Comparison of ENCODE assay signal across 23 cellular contexts in genomic region chr9:28270156-28270555, GRCh38.
"Had no signal": no experiment of that assay in that cellular context is flagged by ENCODE, and none has a peak within 500 bp of the region (broad histone marks: within the 10 kb centered on the region; RNA-seq: fewer than 3 reads in every experiment).

No MANE protein-coding gene starts in this region.

- H3K36me3 Mint-ChIP-seq: activated naive CD4-positive, alpha-beta T cell treated with anti-CD3 and anti-CD28 coated beads, Interleukin-2, amount 10 ng/mL, durations not matched to agents 7 days and 5 days; immature natural killer cell; naive thymus-derived CD8-positive, alpha-beta T cell; WTC11 had no signal

- H3K27ac ChIP-seq: brain microvascular endothelial cell, esophagus muscularis mucosa, heart right ventricle, ovary, right lobe of liver, stomach, thoracic aorta, upper lobe of left lung had no signal

- H3K4me1 Mint-ChIP-seq: activated CD4-positive, alpha-beta memory T cell treated with anti-CD3 and anti-CD28 coated beads, Interleukin-2, amount 10 ng/mL, durations not matched to agents 7 days and 5 days; activated naive CD4-positive, alpha-beta T cell treated with anti-CD3 and anti-CD28 coated beads, Interleukin-2, amount 10 ng/mL, durations not matched to agents 7 days and 5 days; activated naive CD8-positive, alpha-beta T cell treated with anti-CD3 and anti-CD28 coated beads, Interleukin-2, amount 50 U/mL, for 24 hours; immature natural killer cell; naive thymus-derived CD8-positive, alpha-beta T cell; WTC11 had no signal

- H3K27me3 Mint-ChIP-seq: activated CD4-positive, alpha-beta memory T cell treated with anti-CD3 and anti-CD28 coated beads, Interleukin-2, amount 10 ng/mL, durations not matched to agents 7 days and 5 days; activated naive CD4-positive, alpha-beta T cell treated with anti-CD3 and anti-CD28 coated beads, Interleukin-2, amount 10 ng/mL, durations not matched to agents 7 days and 5 days; activated naive CD8-positive, alpha-beta T cell treated with anti-CD3 and anti-CD28 coated beads, Interleukin-2, amount 50 U/mL, for 24 hours; naive thymus-derived CD8-positive, alpha-beta T cell had no signal

- H3K9me3 ChIP-seq: esophagus muscularis mucosa, ovary, right lobe of liver, stomach, thoracic aorta, upper lobe of left lung had no signal

- H3K27me3 ChIP-seq: brain microvascular endothelial cell, esophagus muscularis mucosa, heart right ventricle, ovary, right lobe of liver, stomach, upper lobe of left lung had no signal

- H3K36me3 ChIP-seq: brain microvascular endothelial cell, esophagus muscularis mucosa, heart right ventricle, ovary, right lobe of liver, stomach, thoracic aorta, upper lobe of left lung had no signal

- H3K4me3 Mint-ChIP-seq: activated CD4-positive, alpha-beta memory T cell treated with anti-CD3 and anti-CD28 coated beads, Interleukin-2, amount 10 ng/mL, durations not matched to agents 7 days and 5 days; activated naive CD4-positive, alpha-beta T cell treated with anti-CD3 and anti-CD28 coated beads, Interleukin-2, amount 10 ng/mL, durations not matched to agents 7 days and 5 days; activated naive CD8-positive, alpha-beta T cell treated with anti-CD3 and anti-CD28 coated beads, Interleukin-2, amount 50 U/mL, for 24 hours; immature natural killer cell; naive thymus-derived CD8-positive, alpha-beta T cell; T-helper 2 cell treated with Interferon-gamma antibody and Interleukin-4, amounts not matched to agents 5 μg/mL and 100 μg/mL, for 36 hours; WTC11 had no signal

- H3K4me3 ChIP-seq: esophagus muscularis mucosa, heart right ventricle, ovary, right lobe of liver, stomach, thoracic aorta, upper lobe of left lung had no signal

- H3K27ac Mint-ChIP-seq: activated CD4-positive, alpha-beta memory T cell treated with anti-CD3 and anti-CD28 coated beads, Interleukin-2, amount 10 ng/mL, durations not matched to agents 7 days and 5 days; activated naive CD4-positive, alpha-beta T cell treated with anti-CD3 and anti-CD28 coated beads, Interleukin-2, amount 10 ng/mL, durations not matched to agents 7 days and 5 days; activated naive CD8-positive, alpha-beta T cell treated with anti-CD3 and anti-CD28 coated beads, Interleukin-2, amount 50 U/mL, for 24 hours; immature natural killer cell; naive thymus-derived CD8-positive, alpha-beta T cell; T-helper 2 cell treated with Interferon-gamma antibody and Interleukin-4, amounts not matched to agents 5 μg/mL and 100 μg/mL, for 36 hours; WTC11 had no signal

- H3K4me1 ChIP-seq: esophagus muscularis mucosa, heart right ventricle, right lobe of liver, stomach, upper lobe of left lung had no signal

- DNase-seq: activated CD4-positive, alpha-beta memory T cell treated with anti-CD3 and anti-CD28 coated beads, Interleukin-2, amount 10 ng/mL, durations not matched to agents 7 days and 5 days; activated CD4-positive, alpha-beta T cell treated with anti-CD3 and anti-CD28 coated beads for 4 hours; activated naive CD4-positive, alpha-beta T cell treated with anti-CD3 and anti-CD28 coated beads, Interleukin-2, amount 10 ng/mL, durations not matched to agents 7 days and 5 days; activated naive CD8-positive, alpha-beta T cell treated with anti-CD3 and anti-CD28 coated beads, Interleukin-2, amount 50 U/mL, for 24 hours; activated T-cell treated with anti-CD3 and anti-CD28 coated beads, Interleukin-2, amount 50 U/mL, for 1 hour; anterior cingulate cortex; brain microvascular endothelial cell; effector CD4-positive, alpha-beta T cell; heart right ventricle; immature natural killer cell; left cardiac atrium; naive thymus-derived CD8-positive, alpha-beta T cell; ovary; right lobe of liver; small intestine; stimulated activated CD4-positive, alpha-beta T cell treated with anti-CD3 and anti-CD28 coated beads, Interleukin-15, amount 100 ng/mL, for 24 hours; stimulated activated CD4-positive, alpha-beta T cell treated with anti-CD3 and anti-CD28 coated beads, Interleukin-2, amount 100 ng/mL, for 48 hours; stomach; upper lobe of left lung had no signal

- ATAC-seq: activated naive CD8-positive, alpha-beta T cell treated with anti-CD3 and anti-CD28 coated beads, Interleukin-2, amount 50 U/mL, for 24 hours; heart right ventricle; left cardiac atrium; naive thymus-derived CD8-positive, alpha-beta T cell; right lobe of liver; WTC11 had no signal
